Comparison of ENCODE assay signal across 3 cellular contexts in the genomic region with DNA sequence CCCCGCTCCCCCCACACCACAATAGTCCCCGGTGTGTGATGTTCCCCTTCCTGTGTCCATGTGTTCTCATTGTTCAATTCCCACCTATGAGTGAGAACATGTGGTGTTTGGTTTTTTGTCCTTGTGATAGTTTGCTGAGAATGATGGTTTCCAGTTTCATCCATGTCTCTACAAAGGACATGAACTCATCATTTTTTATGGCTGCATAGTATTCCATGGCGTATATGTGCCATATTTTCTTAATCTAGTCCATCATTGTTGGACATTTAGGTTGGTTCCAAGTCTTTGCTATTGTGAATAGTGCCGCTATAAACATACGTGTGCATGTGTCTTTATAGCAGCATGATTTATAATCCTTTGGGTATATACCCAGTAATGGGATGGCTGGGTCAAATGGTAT. TPM values are rescaled to one million over a fixed set of nuclear protein-coding genes. Genes with fewer than 3 reads are reported as not detected.
"Had no signal": no experiment of that assay in that cellular context is flagged by ENCODE, and none has a peak within 500 bp of the region (broad histone marks: within the 10 kb centered on the region; RNA-seq: fewer than 3 reads in every experiment).

No MANE protein-coding gene starts in this region.

RNA-seq across cellular contexts. Expression of a gene that starts 11.1 kb away (rescaled TPM):
- total RNA-seq: LHCN-M2, M059J, MCF 10A had no signal
